ENCODE assay signal across 17 cellular contexts in genomic region chr10:12499587-12499986, GRCh38.
DNase-seq lines count a peak whose midpoint lies in the region; ATAC-seq and TF ChIP-seq lines count a peak whose summit lies in the region.
"Had no signal": no experiment of that assay in that cellular context is flagged by ENCODE, and none has a peak within 500 bp of the region (broad histone marks: within the 10 kb centered on the region; RNA-seq: fewer than 3 reads in every experiment).

No MANE protein-coding gene starts in this region.

- no peaks in the 10 kb centered on the region for H3K36me3 Mint-ChIP-seq in nephron progenitor cell (ENCODE audit: low read depth)
- H3K36me3 Mint-ChIP-seq: WTC11 had no signal

- H3K27ac Mint-ChIP-seq in nephron progenitor cell: peak overlapping the region; percentile 69
- H3K27ac Mint-ChIP-seq: activated naive CD4-positive, alpha-beta T cell treated with anti-CD3 and anti-CD28 coated beads, Interleukin-2, amount 50 U/mL, for 24 hours; progenitor cell of endocrine pancreas; WTC11 had no signal

- no peak for ATAC-seq in GM19467 (IDR thresholded peaks at IDR 0.05; ENCODE audit: unreplicated experiment)
- ATAC-seq in GM21576 (IDR thresholded peaks at IDR 0.05; ENCODE audit: unreplicated experiment): no peak

- intact Hi-C loops in head of caudate nucleus (cut with DNase I): no loop called here

- DNase-seq in Ammon's horn (ENCODE audit: low spot score) (peak; percentile 76), head of caudate nucleus (peak in 36 of 42 donors; percentile 14 to 83 (median 48)), nephron progenitor cell (no peak), COLO668 (lab: John Stamatoyannopoulos, UW; ENCODE audit: unreplicated experiment) (no peak), NCI-H1417 (lab: John Stamatoyannopoulos, UW) (no peak)
- DNase-seq: ACHN; central memory CD4-positive, alpha-beta T cell; Kasumi-1; NCI-H1694; NCI-H526 had no signal

- H3K4me3 Mint-ChIP-seq in nephron progenitor cell: no peak overlapping the region
- H3K4me3 Mint-ChIP-seq: activated naive CD4-positive, alpha-beta T cell treated with anti-CD3 and anti-CD28 coated beads, Interleukin-2, amount 50 U/mL, for 24 hours; WTC11 had no signal

- peaks cover 30% of the 10 kb centered on the region for H3K4me1 Mint-ChIP-seq in nephron progenitor cell

- H3K9me3 Mint-ChIP-seq in nephron progenitor cell: peaks cover 3% of the 10 kb centered on the region
- H3K9me3 Mint-ChIP-seq: activated naive CD4-positive, alpha-beta T cell treated with anti-CD3 and anti-CD28 coated beads, Interleukin-2, amount 50 U/mL, for 24 hours had no signal

- TF ChIP-seq CTCF in VCaP (conservative IDR thresholded peaks at IDR 0.05) (no peak), nephron progenitor cell (IDR thresholded peaks at IDR 0.05) (no peak)

- peak overlapping the region; percentile 61; the same call in 1 of the 2 replicates for H3K27ac ChIP-seq in VCaP
- H3K27ac ChIP-seq: Peyer's patch had no signal

- peaks cover 9% of the 10 kb centered on the region for H3K27me3 Mint-ChIP-seq in nephron progenitor cell (ENCODE audit: low read depth, poor library complexity)
- H3K27me3 Mint-ChIP-seq: activated naive CD4-positive, alpha-beta T cell treated with anti-CD3 and anti-CD28 coated beads, Interleukin-2, amount 50 U/mL, for 24 hours; progenitor cell of endocrine pancreas had no signal

Comparison
In these comparisons a context has a peak if more than half of its experiments do, and no peak if none do; other contexts are left out.
1. DNase-seq: peak in Ammon's horn (single experiment) and head of caudate nucleus (36 of 42); none in nephron progenitor cell (single experiment), COLO668 (single experiment) and NCI-H1417 (0 of 3).